Comparison of ENCODE assay signal across 11 cellular contexts in the genomic region with DNA sequence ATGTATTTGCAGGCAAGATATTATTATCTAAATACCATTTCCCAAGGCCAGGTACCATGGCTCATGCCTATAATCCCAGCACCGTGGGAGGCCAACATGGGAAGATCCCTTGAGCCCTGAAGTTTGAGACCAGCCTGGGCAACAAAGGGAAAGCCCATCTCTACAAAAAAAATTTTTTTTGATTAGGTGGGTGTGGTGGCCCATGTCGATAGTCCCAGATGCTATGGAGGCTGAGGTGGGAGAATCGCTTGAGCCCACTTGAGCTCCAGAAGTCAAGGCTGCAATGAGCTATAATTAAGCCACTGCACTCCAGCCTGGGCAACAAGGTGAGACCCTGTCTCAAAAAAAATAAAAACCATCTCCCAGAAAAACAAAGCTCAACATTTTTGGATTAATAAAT. TPM values are rescaled to one million over a fixed set of nuclear protein-coding genes. Genes with fewer than 3 reads are reported as not detected.
DNase-seq lines count a peak whose midpoint lies in the region; ATAC-seq and TF ChIP-seq lines count a peak whose summit lies in the region.
"Had no signal": no experiment of that assay in that cellular context is flagged by ENCODE, and none has a peak within 500 bp of the region (broad histone marks: within the 10 kb centered on the region; RNA-seq: fewer than 3 reads in every experiment).

No MANE protein-coding gene starts in this region.

- H3K4me1 ChIP-seq in SJSA1 (replicated peaks) (peaks cover 15% of the 10 kb centered on the region), fibroblast of lung (ENCODE audit: control insufficient read depth, extremely low read depth, insufficient read depth, low read length) (no peaks in the 10 kb centered on the region), smooth muscle cell (ENCODE audit: low read depth) (peaks cover 17% of the 10 kb centered on the region), testis (peaks cover 21% of the 10 kb centered on the region)

- H3K79me2 ChIP-seq in fibroblast of lung (ENCODE audit: control insufficient read depth, insufficient read depth, low read length) = peaks cover 37% of the 10 kb centered on the region
- peaks cover 31% of the 10 kb centered on the region for H3K79me2 ChIP-seq in smooth muscle cell (ENCODE audit: low read depth)

- peak overlapping the region; percentile 91 for H3K4me3 ChIP-seq in SJSA1
- H3K4me3 ChIP-seq in fibroblast of lung (replicated peaks in 1 of 4; ENCODE audit: control extremely low read depth in 1 of 4, insufficient read depth in 1 of 4, low read depth in 3 of 4, low read length in 4 of 4) = peak overlapping the region; percentile 60 to 86 (median 76)
- peak overlapping the region; percentile 78 for H3K4me3 ChIP-seq in smooth muscle cell
- H3K4me3 ChIP-seq in testis = no peak overlapping the region

- TF ChIP-seq POLR2A in testis (IDR thresholded peaks at IDR 0.05) = no peak

- WGBS in smooth muscle cell (ENCODE audit: low lambda C conversion rate) = 87% methylated on average over 3 of the region's 3 CpGs
- WGBS in testis, 2 donors = 58 to 70% methylated on average over 3 of the region's 3 CpGs

- H4K20me1 ChIP-seq in fibroblast of lung (ENCODE audit: control insufficient read depth, extremely low read depth, insufficient read depth, low read length) (no peaks in the 10 kb centered on the region), smooth muscle cell (ENCODE audit: low read depth) (peaks cover 25% of the 10 kb centered on the region)

- peaks cover 11% of the 10 kb centered on the region for H3K27me3 Mint-ChIP-seq in activated T-cell treated with anti-CD3 and anti-CD28 coated beads, Interleukin-2, amount 50 U/mL, for 72 hours (ENCODE audit: low read depth)

- H3F3A ChIP-seq in smooth muscle cell (ENCODE audit: low read depth) = peaks cover 6% of the 10 kb centered on the region

- H3K9ac ChIP-seq in fibroblast of lung (ENCODE audit: insufficient read depth, low read length) = no peak overlapping the region
- H3K9ac ChIP-seq in smooth muscle cell (ENCODE audit: low read depth) = no peak overlapping the region

- H3K4me2 ChIP-seq in fibroblast of lung (ENCODE audit: extremely low read depth, insufficient read depth, low read length) = peak overlapping the region; percentile 64
- peak overlapping the region; percentile 95 for H3K4me2 ChIP-seq in smooth muscle cell

- peaks cover 16 to 44% of the 10 kb centered on the region in 2 donors for H3K36me3 Mint-ChIP-seq in activated T-cell treated with anti-CD3 and anti-CD28 coated beads, Interleukin-2, amount 50 U/mL, for 72 hours (ENCODE audit: insufficient read depth in 2 of 2)

- H3K36me3 ChIP-seq in SJSA1 (peaks cover 68% of the 10 kb centered on the region), fibroblast of lung (ENCODE audit: control insufficient read depth, insufficient read depth, low read length) (peaks cover 3% of the 10 kb centered on the region), smooth muscle cell (ENCODE audit: low read depth) (no peaks in the 10 kb centered on the region), testis (ENCODE audit: low read depth, missing control alignments) (no peaks in the 10 kb centered on the region)
- H3K36me3 ChIP-seq: ovary had no signal

- H3K9me3 Mint-ChIP-seq in activated T-cell treated with anti-CD3 and anti-CD28 coated beads, Interleukin-2, amount 50 U/mL, for 72 hours = no peaks in the 10 kb centered on the region

- DNase-seq in activated T-cell treated with anti-CD3 and anti-CD28 coated beads, Interleukin-2, amount 50 U/mL, for 72 hours = no peak
- DNase-seq in activated T-cell treated with anti-CD3 and anti-CD28 coated beads for 4 hours (no peak), SJSA1 (ENCODE audit: low read depth in 1 of 2, low spot score in 2 of 2) (no peak), fibroblast of lung (ENCODE audit: low read depth in 2 of 2) (no peak), smooth muscle cell (lab: John Stamatoyannopoulos, UW; ENCODE audit: unreplicated experiment) (no peak), testis (no peak), GM13977 (ENCODE audit: low spot score) (no peak)
- DNase-seq: activated gamma-delta T cell, NCI-H1436, ovary had no signal

- peaks cover 27% of the 10 kb centered on the region for H3K4me1 Mint-ChIP-seq in activated T-cell treated with anti-CD3 and anti-CD28 coated beads, Interleukin-2, amount 50 U/mL, for 72 hours (ENCODE audit: low read depth)

- intact Hi-C loops in testis (cut with DNase I; ENCODE audit: low total_unique reads) = no loop called here

- in situ Hi-C loops in GM13977 (cut with MboI; ENCODE audit: low pct_unique_long_range_greater_than_20kb, low sequenced_read_pairs, unreplicated experiment) = no loop called here

- H3K27ac Mint-ChIP-seq in activated T-cell treated with anti-CD3 and anti-CD28 coated beads, Interleukin-2, amount 50 U/mL, for 72 hours = peak overlapping the region; percentile 98

- no peak overlapping the region for H2AFZ ChIP-seq in fibroblast of lung (ENCODE audit: low read length)
- H2AFZ ChIP-seq in smooth muscle cell (ENCODE audit: low read depth) = no peak overlapping the region

- TF ChIP-seq CTCF in fibroblast of lung (conservative IDR thresholded peaks at IDR 0.05 in 1 of 2, IDR thresholded peaks at IDR 0.05 in 1 of 2; ENCODE audit: low read depth in 1 of 2, low read length in 2 of 2) = no peak
- TF ChIP-seq CTCF in smooth muscle cell (IDR thresholded peaks at IDR 0.05; ENCODE audit: borderline replicate concordance, insufficient read depth, poor library complexity, severe bottlenecking) = no peak
- no peak for TF ChIP-seq CTCF in testis (IDR thresholded peaks at IDR 0.05)
- no peak for TF ChIP-seq CTCF in GM13977 (IDR thresholded peaks at IDR 0.05; ENCODE audit: extremely low read depth, insufficient read depth, missing control alignments)

- peak overlapping the region; percentile 84 to 100 for H3K4me3 Mint-ChIP-seq in activated T-cell treated with anti-CD3 and anti-CD28 coated beads, Interleukin-2, amount 50 U/mL, for 72 hours

- no peak for ATAC-seq in activated T-cell treated with anti-CD3 and anti-CD28 coated beads, Interleukin-2, amount 50 U/mL, for 72 hours (replicated peaks in 1 of 2)
- no peak for ATAC-seq in GM19452 (IDR thresholded peaks at IDR 0.05; ENCODE audit: unreplicated experiment)

- H3K9me3 ChIP-seq in SJSA1 (replicated peaks) = no peaks in the 10 kb centered on the region
- H3K9me3 ChIP-seq in fibroblast of lung (ENCODE audit: control insufficient read depth, insufficient read depth, low read depth, low read length) = no peaks in the 10 kb centered on the region
- H3K9me3 ChIP-seq in smooth muscle cell (replicated peaks; ENCODE audit: low read depth) = no peaks in the 10 kb centered on the region
- no peaks in the 10 kb centered on the region for H3K9me3 ChIP-seq in testis
- H3K9me3 ChIP-seq: ovary had no signal

- no peak overlapping the region for H3K27ac ChIP-seq in SJSA1
- H3K27ac ChIP-seq in fibroblast of lung (ENCODE audit: insufficient read depth, low read length) = no peak overlapping the region
- H3K27ac ChIP-seq in smooth muscle cell (ENCODE audit: low read depth) = no peak overlapping the region
- H3K27ac ChIP-seq in testis = no peak overlapping the region
- H3K27ac ChIP-seq: ovary had no signal

- H3K27me3 ChIP-seq in SJSA1 (replicated peaks) (no peaks in the 10 kb centered on the region), fibroblast of lung (ENCODE audit: control insufficient read depth, insufficient read depth, low read length) (no peaks in the 10 kb centered on the region), smooth muscle cell (ENCODE audit: low read depth) (no peaks in the 10 kb centered on the region), testis (no peaks in the 10 kb centered on the region)
- H3K27me3 ChIP-seq: ovary had no signal

RNA-seq across cellular contexts. Expression of gene STMN1, which starts 2.2 kb away (rescaled TPM):
- total RNA-seq in activated T-cell treated with anti-CD3 and anti-CD28 coated beads, Interleukin-2, amount 50 U/mL, for 72 hours = 100 to 1,000 TPM; 379 to 478 TPM
- 325 and 537 TPM in 2 replicates for total RNA-seq in SJSA1 (2014; rRNA removed; shearing (Covaris generic))
- total RNA-seq in fibroblast of lung (46.2 and 90.7 TPM in 2 replicates), smooth muscle cell (112 and 115 TPM in 2 replicates), testis (100 to 1,000 TPM; 230 to 393 TPM)
- polyA plus RNA-seq in fibroblast of lung (94.7 and 304 TPM in 2 replicates), smooth muscle cell (309 and 331 TPM in 2 replicates), testis (ENCODE audit: insufficient read depth, low read depth, low replicate concordance) (727 TPM)
- 127 and 372 TPM in 2 replicates for polyA plus RNA-seq in fibroblast of lung (2012)
- polyA minus RNA-seq in fibroblast of lung (ENCODE audit: low replicate concordance) = 5.7 and 45.2 TPM in 2 replicates

RNA-seq across cellular contexts. Expression of gene PAQR7, which starts 28.5 kb away (rescaled TPM):
- 1 to 10 TPM; 4.6 to 5.1 TPM for total RNA-seq in activated T-cell treated with anti-CD3 and anti-CD28 coated beads, Interleukin-2, amount 50 U/mL, for 72 hours
- total RNA-seq in SJSA1 (2014; rRNA removed; shearing (Covaris generic)) = 2.9 and 3.1 TPM in 2 replicates
- 11.6 and 15.9 TPM in 2 replicates for total RNA-seq in fibroblast of lung
- 7.4 and 12.8 TPM in 2 replicates for polyA plus RNA-seq in fibroblast of lung
- 10.9 and 17.6 TPM in 2 replicates for polyA plus RNA-seq in fibroblast of lung (2012)
- 33.2 and 49.1 TPM in 2 replicates for polyA minus RNA-seq in fibroblast of lung (ENCODE audit: low replicate concordance)
- total RNA-seq in smooth muscle cell = 8.8 and 10.0 TPM in 2 replicates
- polyA plus RNA-seq in smooth muscle cell = 2.9 and 3.7 TPM in 2 replicates
- 10 to 100 TPM; 92.4 to 94.8 TPM for total RNA-seq in testis
- polyA plus RNA-seq in testis (ENCODE audit: insufficient read depth, low read depth, low replicate concordance) = 89.3 TPM

RNA-seq across cellular contexts. Expression of gene AUNIP, which starts 44.7 kb away (rescaled TPM):
- 1 to 10 TPM; 6.9 to 9.9 TPM for total RNA-seq in activated T-cell treated with anti-CD3 and anti-CD28 coated beads, Interleukin-2, amount 50 U/mL, for 72 hours
- total RNA-seq in SJSA1 (2014; rRNA removed; shearing (Covaris generic)) = 5.9 and 9.5 TPM in 2 replicates
- total RNA-seq in fibroblast of lung = under 0.01 and 0.33 TPM in 2 replicates
- 1.2 and 3.4 TPM in 2 replicates for polyA plus RNA-seq in fibroblast of lung
- polyA plus RNA-seq in fibroblast of lung (2012) = 0.90 and 2.2 TPM in 2 replicates
- 0.82 and 1.9 TPM in 2 replicates for polyA minus RNA-seq in fibroblast of lung (ENCODE audit: low replicate concordance)
- 0.18 and 2.1 TPM in 2 replicates for total RNA-seq in smooth muscle cell
- 1.1 and 1.3 TPM in 2 replicates for polyA plus RNA-seq in smooth muscle cell
- total RNA-seq in testis = 10 to 100 TPM; 14.1 to 22.5 TPM
- 28.5 TPM for polyA plus RNA-seq in testis (ENCODE audit: insufficient read depth, low read depth, low replicate concordance)

Comparison
In these comparisons a context has a peak if more than half of its experiments do, and no peak if none do; other contexts are left out.
1. H3K4me3 ChIP-seq: peak in SJSA1 (single experiment), fibroblast of lung (4 of 4) and smooth muscle cell (single experiment); none in testis (0 of 2).